ENCODE assay signal across 1 cellular context in the genomic region with DNA sequence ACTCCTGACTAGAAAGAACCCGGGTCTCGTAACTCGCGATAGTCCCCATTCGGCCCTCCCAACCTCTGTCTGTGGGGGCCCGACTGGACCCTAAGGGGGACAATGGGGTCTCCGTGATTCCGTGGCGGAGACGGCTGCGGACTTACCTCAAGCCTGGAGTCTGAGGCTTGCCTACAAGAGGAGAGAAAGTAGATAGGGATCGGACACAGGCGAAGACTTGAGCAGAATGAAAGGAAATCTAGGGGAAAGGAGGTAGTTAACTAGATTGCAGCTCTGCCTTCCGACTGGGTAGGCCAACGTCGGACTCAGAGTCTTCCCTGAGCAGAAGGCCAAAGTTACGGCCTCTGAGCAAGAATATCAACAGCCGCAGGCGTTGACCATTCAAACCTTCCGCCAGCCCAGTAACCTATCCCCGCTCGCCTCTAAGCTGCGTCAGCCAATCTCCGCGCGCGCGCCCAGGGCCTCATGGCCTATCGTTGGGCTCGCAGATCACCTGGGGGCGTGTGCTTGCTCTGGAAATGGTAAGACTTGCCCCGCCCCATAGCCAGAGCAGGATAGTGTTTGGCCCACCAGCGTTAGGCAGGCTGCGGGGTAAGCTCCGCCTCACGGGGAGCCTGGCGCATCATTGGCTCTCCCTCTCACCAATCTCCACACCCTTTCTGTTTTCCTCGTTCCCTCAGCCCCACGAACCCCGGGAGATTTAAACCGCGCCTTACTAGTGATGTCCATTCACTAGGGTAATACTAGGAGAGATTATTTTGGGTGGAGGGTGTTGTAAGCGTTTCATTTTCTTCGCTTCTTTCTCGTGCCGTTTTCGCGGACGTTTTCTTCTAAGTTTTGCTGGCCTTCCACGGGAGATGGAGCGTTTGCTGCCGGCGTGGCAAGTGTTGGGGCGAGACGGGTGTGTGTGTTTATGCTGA.
TF ChIP-seq lines count a peak whose summit lies in the region.

A gene (minus strand): TSS at position 356 of the 920 bp plus-strand sequence. CDS start 624 bp downstream, outside the sequence.

TF ChIP-seq in GM12878, 131 proteins besides CTCF, POLR2A, EP300 and RAD21 (continued from another document and continues in another):
- TF ChIP-seq, protein P1, sequence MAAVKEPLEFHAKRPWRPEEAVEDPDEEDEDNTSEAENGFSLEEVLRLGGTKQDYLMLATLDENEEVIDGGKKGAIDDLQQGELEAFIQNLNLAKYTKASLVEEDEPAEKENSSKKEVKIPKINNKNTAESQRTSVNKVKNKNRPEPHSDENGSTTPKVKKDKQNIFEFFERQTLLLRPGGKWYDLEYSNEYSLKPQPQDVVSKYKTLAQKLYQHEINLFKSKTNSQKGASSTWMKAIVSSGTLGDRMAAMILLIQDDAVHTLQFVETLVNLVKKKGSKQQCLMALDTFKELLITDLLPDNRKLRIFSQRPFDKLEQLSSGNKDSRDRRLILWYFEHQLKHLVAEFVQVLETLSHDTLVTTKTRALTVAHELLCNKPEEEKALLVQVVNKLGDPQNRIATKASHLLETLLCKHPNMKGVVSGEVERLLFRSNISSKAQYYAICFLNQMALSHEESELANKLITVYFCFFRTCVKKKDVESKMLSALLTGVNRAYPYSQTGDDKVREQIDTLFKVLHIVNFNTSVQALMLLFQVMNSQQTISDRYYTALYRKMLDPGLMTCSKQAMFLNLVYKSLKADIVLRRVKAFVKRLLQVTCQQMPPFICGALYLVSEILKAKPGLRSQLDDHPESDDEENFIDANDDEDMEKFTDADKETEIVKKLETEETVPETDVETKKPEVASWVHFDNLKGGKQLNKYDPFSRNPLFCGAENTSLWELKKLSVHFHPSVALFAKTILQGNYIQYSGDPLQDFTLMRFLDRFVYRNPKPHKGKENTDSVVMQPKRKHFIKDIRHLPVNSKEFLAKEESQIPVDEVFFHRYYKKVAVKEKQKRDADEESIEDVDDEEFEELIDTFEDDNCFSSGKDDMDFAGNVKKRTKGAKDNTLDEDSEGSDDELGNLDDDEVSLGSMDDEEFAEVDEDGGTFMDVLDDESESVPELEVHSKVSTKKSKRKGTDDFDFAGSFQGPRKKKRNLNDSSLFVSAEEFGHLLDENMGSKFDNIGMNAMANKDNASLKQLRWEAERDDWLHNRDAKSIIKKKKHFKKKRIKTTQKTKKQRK (IDR thresholded peaks at IDR 0.05; ENCODE audit: low read depth, low read length), result no peak
- peak; percentile 57 for TF ChIP-seq RAD51 (IDR thresholded peaks at IDR 0.05)
- TF ChIP-seq TCF3 (IDR thresholded peaks at IDR 0.05; ENCODE audit: borderline replicate concordance, insufficient read depth, low read depth, low read length), result no peak
- TF ChIP-seq SRF (IDR thresholded peaks at IDR 0.05; ENCODE audit: low read depth in 2 of 2, low read length in 2 of 2), result peak; percentile 58 to 69; a peak in 2 of 4 replicates
- TF ChIP-seq NFYA (IDR thresholded peaks at IDR 0.05; ENCODE audit: borderline replicate concordance, low read depth, low read length), result peak; percentile 59
- TF ChIP-seq IKZF2 (IDR thresholded peaks at IDR 0.05), result no peak
- no peak for TF ChIP-seq CBX5 (IDR thresholded peaks at IDR 0.05; ENCODE audit: low read depth)
- TF ChIP-seq SIX5 (IDR thresholded peaks at IDR 0.05; ENCODE audit: low read depth, low read length, severe bottlenecking), result no peak
- TF ChIP-seq, protein P2, sequence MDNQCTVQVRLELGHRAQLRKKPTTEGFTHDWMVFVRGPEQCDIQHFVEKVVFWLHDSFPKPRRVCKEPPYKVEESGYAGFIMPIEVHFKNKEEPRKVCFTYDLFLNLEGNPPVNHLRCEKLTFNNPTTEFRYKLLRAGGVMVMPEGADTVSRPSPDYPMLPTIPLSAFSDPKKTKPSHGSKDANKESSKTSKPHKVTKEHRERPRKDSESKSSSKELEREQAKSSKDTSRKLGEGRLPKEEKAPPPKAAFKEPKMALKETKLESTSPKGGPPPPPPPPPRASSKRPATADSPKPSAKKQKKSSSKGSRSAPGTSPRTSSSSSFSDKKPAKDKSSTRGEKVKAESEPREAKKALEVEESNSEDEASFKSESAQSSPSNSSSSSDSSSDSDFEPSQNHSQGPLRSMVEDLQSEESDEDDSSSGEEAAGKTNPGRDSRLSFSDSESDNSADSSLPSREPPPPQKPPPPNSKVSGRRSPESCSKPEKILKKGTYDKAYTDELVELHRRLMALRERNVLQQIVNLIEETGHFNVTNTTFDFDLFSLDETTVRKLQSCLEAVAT (IDR thresholded peaks at IDR 0.05), result peak; percentile 53; the same call in 1 of the 2 replicates
- no peak for TF ChIP-seq MTA3 (IDR thresholded peaks at IDR 0.05; ENCODE audit: borderline replicate concordance, low read length)
- TF ChIP-seq BMI1 (IDR thresholded peaks at IDR 0.05; ENCODE audit: borderline replicate concordance), result no peak
- no peak for TF ChIP-seq STAT1 (conservative IDR thresholded peaks at IDR 0.05)
- TF ChIP-seq POU2F2 (IDR thresholded peaks at IDR 0.05; ENCODE audit: borderline replicate concordance, low read depth, low read length), result peak; percentile 31; the same call in 1 of the 3 replicates
- TF ChIP-seq, protein P3, sequence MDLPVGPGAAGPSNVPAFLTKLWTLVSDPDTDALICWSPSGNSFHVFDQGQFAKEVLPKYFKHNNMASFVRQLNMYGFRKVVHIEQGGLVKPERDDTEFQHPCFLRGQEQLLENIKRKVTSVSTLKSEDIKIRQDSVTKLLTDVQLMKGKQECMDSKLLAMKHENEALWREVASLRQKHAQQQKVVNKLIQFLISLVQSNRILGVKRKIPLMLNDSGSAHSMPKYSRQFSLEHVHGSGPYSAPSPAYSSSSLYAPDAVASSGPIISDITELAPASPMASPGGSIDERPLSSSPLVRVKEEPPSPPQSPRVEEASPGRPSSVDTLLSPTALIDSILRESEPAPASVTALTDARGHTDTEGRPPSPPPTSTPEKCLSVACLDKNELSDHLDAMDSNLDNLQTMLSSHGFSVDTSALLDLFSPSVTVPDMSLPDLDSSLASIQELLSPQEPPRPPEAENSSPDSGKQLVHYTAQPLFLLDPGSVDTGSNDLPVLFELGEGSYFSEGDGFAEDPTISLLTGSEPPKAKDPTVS (IDR thresholded peaks at IDR 0.05; ENCODE audit: low read depth, low read length), result no peak
- TF ChIP-seq TARDBP (IDR thresholded peaks at IDR 0.05; ENCODE audit: borderline replicate concordance), result no peak
- TF ChIP-seq ZNF274 (IDR thresholded peaks at IDR 0.05; ENCODE audit: insufficient read depth, insufficient read length), result no peak
- TF ChIP-seq FOXM1 (IDR thresholded peaks at IDR 0.05; ENCODE audit: low read depth, low read length), result peak; percentile 82
- TF ChIP-seq, protein P4, sequence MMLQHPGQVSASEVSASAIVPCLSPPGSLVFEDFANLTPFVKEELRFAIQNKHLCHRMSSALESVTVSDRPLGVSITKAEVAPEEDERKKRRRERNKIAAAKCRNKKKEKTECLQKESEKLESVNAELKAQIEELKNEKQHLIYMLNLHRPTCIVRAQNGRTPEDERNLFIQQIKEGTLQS (IDR thresholded peaks at IDR 0.05; ENCODE audit: borderline replicate concordance, extremely low read depth, low read depth, low read length), result no peak
- TF ChIP-seq ZSCAN29 (IDR thresholded peaks at IDR 0.05), result no peak
- TF ChIP-seq KLF5 (IDR thresholded peaks at IDR 0.05; ENCODE audit: partially characterized antibody), result peak; percentile 75
- TF ChIP-seq RCOR1 (conservative IDR thresholded peaks at IDR 0.05; ENCODE audit: low read depth, low read length), result no peak
- no peak for TF ChIP-seq NR2C2 (IDR thresholded peaks at IDR 0.05; ENCODE audit: borderline replicate concordance, control insufficient read depth, insufficient read length, low read depth)
- TF ChIP-seq, protein P5, sequence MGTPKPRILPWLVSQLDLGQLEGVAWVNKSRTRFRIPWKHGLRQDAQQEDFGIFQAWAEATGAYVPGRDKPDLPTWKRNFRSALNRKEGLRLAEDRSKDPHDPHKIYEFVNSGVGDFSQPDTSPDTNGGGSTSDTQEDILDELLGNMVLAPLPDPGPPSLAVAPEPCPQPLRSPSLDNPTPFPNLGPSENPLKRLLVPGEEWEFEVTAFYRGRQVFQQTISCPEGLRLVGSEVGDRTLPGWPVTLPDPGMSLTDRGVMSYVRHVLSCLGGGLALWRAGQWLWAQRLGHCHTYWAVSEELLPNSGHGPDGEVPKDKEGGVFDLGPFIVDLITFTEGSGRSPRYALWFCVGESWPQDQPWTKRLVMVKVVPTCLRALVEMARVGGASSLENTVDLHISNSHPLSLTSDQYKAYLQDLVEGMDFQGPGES (IDR thresholded peaks at IDR 0.05), result peak; percentile 90
- no peak for TF ChIP-seq POLR2AphosphoS2 (IDR thresholded peaks at IDR 0.05; ENCODE audit: low read depth, low read length)
- TF ChIP-seq, protein P6, sequence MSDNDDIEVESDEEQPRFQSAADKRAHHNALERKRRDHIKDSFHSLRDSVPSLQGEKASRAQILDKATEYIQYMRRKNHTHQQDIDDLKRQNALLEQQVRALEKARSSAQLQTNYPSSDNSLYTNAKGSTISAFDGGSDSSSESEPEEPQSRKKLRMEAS (IDR thresholded peaks at IDR 0.05; ENCODE audit: low read depth, low read length), result peak; percentile 40; the same call in 1 of the 2 replicates
- TF ChIP-seq, protein P7, sequence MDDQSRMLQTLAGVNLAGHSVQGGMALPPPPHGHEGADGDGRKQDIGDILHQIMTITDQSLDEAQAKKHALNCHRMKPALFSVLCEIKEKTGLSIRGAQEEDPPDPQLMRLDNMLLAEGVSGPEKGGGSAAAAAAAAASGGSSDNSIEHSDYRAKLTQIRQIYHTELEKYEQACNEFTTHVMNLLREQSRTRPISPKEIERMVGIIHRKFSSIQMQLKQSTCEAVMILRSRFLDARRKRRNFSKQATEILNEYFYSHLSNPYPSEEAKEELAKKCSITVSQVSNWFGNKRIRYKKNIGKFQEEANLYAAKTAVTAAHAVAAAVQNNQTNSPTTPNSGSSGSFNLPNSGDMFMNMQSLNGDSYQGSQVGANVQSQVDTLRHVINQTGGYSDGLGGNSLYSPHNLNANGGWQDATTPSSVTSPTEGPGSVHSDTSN (IDR thresholded peaks at IDR 0.05; ENCODE audit: insufficient replicate concordance, low read depth, low read length), result no peak
- TF ChIP-seq, protein P8, sequence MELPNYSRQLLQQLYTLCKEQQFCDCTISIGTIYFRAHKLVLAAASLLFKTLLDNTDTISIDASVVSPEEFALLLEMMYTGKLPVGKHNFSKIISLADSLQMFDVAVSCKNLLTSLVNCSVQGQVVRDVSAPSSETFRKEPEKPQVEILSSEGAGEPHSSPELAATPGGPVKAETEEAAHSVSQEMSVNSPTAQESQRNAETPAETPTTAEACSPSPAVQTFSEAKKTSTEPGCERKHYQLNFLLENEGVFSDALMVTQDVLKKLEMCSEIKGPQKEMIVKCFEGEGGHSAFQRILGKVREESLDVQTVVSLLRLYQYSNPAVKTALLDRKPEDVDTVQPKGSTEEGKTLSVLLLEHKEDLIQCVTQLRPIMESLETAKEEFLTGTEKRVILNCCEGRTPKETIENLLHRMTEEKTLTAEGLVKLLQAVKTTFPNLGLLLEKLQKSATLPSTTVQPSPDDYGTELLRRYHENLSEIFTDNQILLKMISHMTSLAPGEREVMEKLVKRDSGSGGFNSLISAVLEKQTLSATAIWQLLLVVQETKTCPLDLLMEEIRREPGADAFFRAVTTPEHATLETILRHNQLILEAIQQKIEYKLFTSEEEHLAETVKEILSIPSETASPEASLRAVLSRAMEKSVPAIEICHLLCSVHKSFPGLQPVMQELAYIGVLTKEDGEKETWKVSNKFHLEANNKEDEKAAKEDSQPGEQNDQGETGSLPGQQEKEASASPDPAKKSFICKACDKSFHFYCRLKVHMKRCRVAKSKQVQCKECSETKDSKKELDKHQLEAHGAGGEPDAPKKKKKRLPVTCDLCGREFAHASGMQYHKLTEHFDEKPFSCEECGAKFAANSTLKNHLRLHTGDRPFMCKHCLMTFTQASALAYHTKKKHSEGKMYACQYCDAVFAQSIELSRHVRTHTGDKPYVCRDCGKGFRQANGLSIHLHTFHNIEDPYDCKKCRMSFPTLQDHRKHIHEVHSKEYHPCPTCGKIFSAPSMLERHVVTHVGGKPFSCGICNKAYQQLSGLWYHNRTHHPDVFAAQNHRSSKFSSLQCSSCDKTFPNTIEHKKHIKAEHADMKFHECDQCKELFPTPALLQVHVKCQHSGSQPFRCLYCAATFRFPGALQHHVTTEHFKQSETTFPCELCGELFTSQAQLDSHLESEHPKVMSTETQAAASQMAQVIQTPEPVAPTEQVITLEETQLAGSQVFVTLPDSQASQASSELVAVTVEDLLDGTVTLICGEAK (IDR thresholded peaks at IDR 0.05; ENCODE audit: borderline replicate concordance), result no peak; the same call in 1 of the 2 replicates
- no peak for TF ChIP-seq SMC3 (IDR thresholded peaks at IDR 0.05; ENCODE audit: borderline replicate concordance, low read length)
- TF ChIP-seq, protein P9, sequence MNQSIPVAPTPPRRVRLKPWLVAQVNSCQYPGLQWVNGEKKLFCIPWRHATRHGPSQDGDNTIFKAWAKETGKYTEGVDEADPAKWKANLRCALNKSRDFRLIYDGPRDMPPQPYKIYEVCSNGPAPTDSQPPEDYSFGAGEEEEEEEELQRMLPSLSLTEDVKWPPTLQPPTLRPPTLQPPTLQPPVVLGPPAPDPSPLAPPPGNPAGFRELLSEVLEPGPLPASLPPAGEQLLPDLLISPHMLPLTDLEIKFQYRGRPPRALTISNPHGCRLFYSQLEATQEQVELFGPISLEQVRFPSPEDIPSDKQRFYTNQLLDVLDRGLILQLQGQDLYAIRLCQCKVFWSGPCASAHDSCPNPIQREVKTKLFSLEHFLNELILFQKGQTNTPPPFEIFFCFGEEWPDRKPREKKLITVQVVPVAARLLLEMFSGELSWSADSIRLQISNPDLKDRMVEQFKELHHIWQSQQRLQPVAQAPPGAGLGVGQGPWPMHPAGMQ (IDR thresholded peaks at IDR 0.05; ENCODE audit: borderline replicate concordance), result no peak
- no peak for TF ChIP-seq RELA (IDR thresholded peaks at IDR 0.05; ENCODE audit: borderline replicate concordance, partially characterized antibody)
- TF ChIP-seq ZNF24 (IDR thresholded peaks at IDR 0.05), result no peak
- TF ChIP-seq, protein P10, sequence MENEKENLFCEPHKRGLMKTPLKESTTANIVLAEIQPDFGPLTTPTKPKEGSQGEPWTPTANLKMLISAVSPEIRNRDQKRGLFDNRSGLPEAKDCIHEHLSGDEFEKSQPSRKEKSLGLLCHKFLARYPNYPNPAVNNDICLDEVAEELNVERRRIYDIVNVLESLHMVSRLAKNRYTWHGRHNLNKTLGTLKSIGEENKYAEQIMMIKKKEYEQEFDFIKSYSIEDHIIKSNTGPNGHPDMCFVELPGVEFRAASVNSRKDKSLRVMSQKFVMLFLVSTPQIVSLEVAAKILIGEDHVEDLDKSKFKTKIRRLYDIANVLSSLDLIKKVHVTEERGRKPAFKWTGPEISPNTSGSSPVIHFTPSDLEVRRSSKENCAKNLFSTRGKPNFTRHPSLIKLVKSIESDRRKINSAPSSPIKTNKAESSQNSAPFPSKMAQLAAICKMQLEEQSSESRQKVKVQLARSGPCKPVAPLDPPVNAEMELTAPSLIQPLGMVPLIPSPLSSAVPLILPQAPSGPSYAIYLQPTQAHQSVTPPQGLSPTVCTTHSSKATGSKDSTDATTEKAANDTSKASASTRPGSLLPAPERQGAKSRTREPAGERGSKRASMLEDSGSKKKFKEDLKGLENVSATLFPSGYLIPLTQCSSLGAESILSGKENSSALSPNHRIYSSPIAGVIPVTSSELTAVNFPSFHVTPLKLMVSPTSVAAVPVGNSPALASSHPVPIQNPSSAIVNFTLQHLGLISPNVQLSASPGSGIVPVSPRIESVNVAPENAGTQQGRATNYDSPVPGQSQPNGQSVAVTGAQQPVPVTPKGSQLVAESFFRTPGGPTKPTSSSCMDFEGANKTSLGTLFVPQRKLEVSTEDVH (IDR thresholded peaks at IDR 0.05; ENCODE audit: low read depth, partially characterized antibody), result no peak
- TF ChIP-seq EZH2 (IDR thresholded peaks at IDR 0.05; ENCODE audit: borderline replicate concordance, control insufficient read depth, low read depth, low read length), result no peak
- TF ChIP-seq MEF2A (IDR thresholded peaks at IDR 0.05; ENCODE audit: insufficient read depth, low read depth, low read length), result no peak
